ENCODE assay signal across 1 cellular context in genomic region chr13:41960700-41961697, GRCh38.
TF ChIP-seq lines count a peak whose summit lies in the region.

TSS of gene VWA8 (minus strand) at chr13:41961109. CDS start at chr13:41961015, 94 bp downstream.

TF ChIP-seq in HepG2, 621 proteins besides CTCF, POLR2A, EP300 and RAD21 (continued from another document and continues in another):
- TF ChIP-seq ZNF12 (CRISPR knock-in tag; IDR thresholded peaks at IDR 0.05), result no peak; the same call in 1 of the 2 replicates
- peak; percentile 25; the same call in 1 of the 2 replicates for TF ChIP-seq TFAP4 (IDR thresholded peaks at IDR 0.05; ENCODE audit: borderline replicate concordance, low read depth)
- no peak for TF ChIP-seq ADNP (CRISPR knock-in tag; IDR thresholded peaks at IDR 0.05)
- TF ChIP-seq HOXA9 (CRISPR knock-in tag; IDR thresholded peaks at IDR 0.05; ENCODE audit: borderline replicate concordance), result 0 out of 2 replicates have a peak, but pooled peaks have one; percentile 47
- TF ChIP-seq AHDC1 (CRISPR knock-in tag; IDR thresholded peaks at IDR 0.05; ENCODE audit: borderline replicate concordance), result no peak
- TF ChIP-seq IRX3 (CRISPR knock-in tag; IDR thresholded peaks at IDR 0.05; ENCODE audit: borderline replicate concordance, low read depth), result peak; percentile 68; the same call in 1 of the 2 replicates
- no peak for TF ChIP-seq ZUFSP (CRISPR knock-in tag; IDR thresholded peaks at IDR 0.05; ENCODE audit: borderline replicate concordance)
- TF ChIP-seq HNF1A (IDR thresholded peaks at IDR 0.05; ENCODE audit: low read depth), result no peak
- no peak for TF ChIP-seq HNF1A (CRISPR knock-in tag; IDR thresholded peaks at IDR 0.05; ENCODE audit: borderline replicate concordance)
- peak; percentile 87 for TF ChIP-seq TARDBP (CRISPR knock-in tag; IDR thresholded peaks at IDR 0.05)
- TF ChIP-seq ZNF747 (CRISPR knock-in tag; IDR thresholded peaks at IDR 0.05; ENCODE audit: borderline replicate concordance), result peak; percentile 66; the same call in 1 of the 2 replicates
- 0 out of 2 replicates have a peak, but pooled peaks have one; percentile 44 for TF ChIP-seq ZNF572 (CRISPR knock-in tag; IDR thresholded peaks at IDR 0.05)
- TF ChIP-seq MZF1 (CRISPR knock-in tag; IDR thresholded peaks at IDR 0.05; ENCODE audit: borderline replicate concordance), result no peak
- TF ChIP-seq MEIS1 (CRISPR knock-in tag; IDR thresholded peaks at IDR 0.05; ENCODE audit: borderline replicate concordance), result no peak
- TF ChIP-seq ZC3H13 (CRISPR knock-in tag; IDR thresholded peaks at IDR 0.05), result no peak
- TF ChIP-seq ZNF382 (CRISPR knock-in tag; IDR thresholded peaks at IDR 0.05; ENCODE audit: borderline replicate concordance), result no peak
- peak; percentile 70; the same call in 1 of the 2 replicates for TF ChIP-seq MLXIP (CRISPR knock-in tag; IDR thresholded peaks at IDR 0.05; ENCODE audit: borderline replicate concordance)
- peak; percentile 37; the same call in 1 of the 2 replicates for TF ChIP-seq ZNF264 (CRISPR knock-in tag; IDR thresholded peaks at IDR 0.05)
- no peak for TF ChIP-seq PAF1 (CRISPR knock-in tag; IDR thresholded peaks at IDR 0.05)
- TF ChIP-seq ZNF724P (CRISPR knock-in tag; IDR thresholded peaks at IDR 0.05; ENCODE audit: borderline replicate concordance), result no peak
- TF ChIP-seq AKNA (CRISPR knock-in tag; IDR thresholded peaks at IDR 0.05; ENCODE audit: borderline replicate concordance), result no peak
- TF ChIP-seq MLX (CRISPR knock-in tag; IDR thresholded peaks at IDR 0.05), result no peak
- no peak; a peak in 1 of 4 replicates for TF ChIP-seq REST (IDR thresholded peaks at IDR 0.05; ENCODE audit: borderline replicate concordance in 1 of 2, low read depth in 1 of 2, low read length in 2 of 2)
- no peak for TF ChIP-seq RFXANK (CRISPR knock-in tag; IDR thresholded peaks at IDR 0.05)
